Comparison of ENCODE assay signal across 8 cellular contexts in genomic region chr12:64450711-64451486, GRCh38. TPM values are rescaled to one million over a fixed set of nuclear protein-coding genes. Genes with fewer than 3 reads are reported as not detected.
DNase-seq lines count a peak whose midpoint lies in the region; TF ChIP-seq lines count a peak whose summit lies in the region.

No MANE protein-coding gene starts in this region.

- H3K4me3 ChIP-seq in HUES64 (ENCODE audit: low read length) (peak overlapping the region; percentile 96), SJSA1 (peak overlapping the region; percentile 97), epithelial cell of esophagus (ENCODE audit: low read length) (peak overlapping the region; percentile 88)

- H3K4me1 ChIP-seq in HUES64 (ENCODE audit: insufficient read depth, low read length) (peaks cover 21% of the 10 kb centered on the region), SJSA1 (replicated peaks) (peaks cover 12% of the 10 kb centered on the region)

- peaks cover 34% of the 10 kb centered on the region for H3K36me3 Mint-ChIP-seq in nephron progenitor cell (ENCODE audit: low read depth)

- in situ Hi-C loops in GM13977 (cut with MboI; ENCODE audit: low pct_unique_long_range_greater_than_20kb, low sequenced_read_pairs, unreplicated experiment) = no loop called here

- H3K27me3 ChIP-seq in HUES64 (ENCODE audit: insufficient read depth, low read length) (no peaks in the 10 kb centered on the region), SJSA1 (replicated peaks) (no peaks in the 10 kb centered on the region)

- H3K9me3 ChIP-seq in HUES64 (ENCODE audit: insufficient read depth, low read depth, low read length) (no peaks in the 10 kb centered on the region), SJSA1 (replicated peaks) (no peaks in the 10 kb centered on the region; the same call in 1 of the 2 replicates)

- H3K27ac ChIP-seq in HUES64 (ENCODE audit: low read depth, low read length) (peak overlapping the region; percentile 85), SJSA1 (no peak overlapping the region; the same call in 1 of the 2 replicates)

- H3K4me3 Mint-ChIP-seq in nephron progenitor cell = peak overlapping the region; percentile 96

- peak overlapping the region; percentile 98 for H3K27ac Mint-ChIP-seq in nephron progenitor cell

- H3K9ac ChIP-seq in HUES64 (ENCODE audit: low read depth, low read length) = peak overlapping the region; percentile 87

- H3K4me1 Mint-ChIP-seq in nephron progenitor cell = peaks cover 35% of the 10 kb centered on the region

- peaks cover 3% of the 10 kb centered on the region for H3K27me3 Mint-ChIP-seq in nephron progenitor cell (ENCODE audit: low read depth, poor library complexity)

- peak; percentile 52 for DNase-seq in DMS53 treated with DMSO at 0.1 percent for 48 hours (lab: John Stamatoyannopoulos, UW; ENCODE audit: unreplicated experiment)
- DNase-seq in SJSA1 (ENCODE audit: low read depth in 1 of 2, low spot score in 2 of 2) = peak in 1 of 2 experiments; percentile 19
- peak; percentile 13 for DNase-seq in epithelial cell of esophagus (ENCODE audit: low read depth)
- DNase-seq in nephron progenitor cell = no peak
- DNase-seq in effector CD4-positive, alpha-beta T cell = no peak
- DNase-seq in GM13977 (ENCODE audit: low spot score) = no peak
- no peak for DNase-seq in cerebellar nuclear complex (lab: John Stamatoyannopoulos, UW)

- peaks cover 41% of the 10 kb centered on the region for H3K36me3 ChIP-seq in HUES64 (ENCODE audit: insufficient read depth, low read length)
- peaks cover 43% of the 10 kb centered on the region for H3K36me3 ChIP-seq in SJSA1

- H3K9me3 Mint-ChIP-seq in nephron progenitor cell = no peaks in the 10 kb centered on the region

- WGBS in HUES64 = 17% methylated on average over 8 of the region's 8 CpGs

- TF ChIP-seq CTCF in epithelial cell of esophagus (IDR thresholded peaks at IDR 0.05; ENCODE audit: insufficient read depth, low read depth, low read length, missing control alignments) = no peak
- TF ChIP-seq CTCF in nephron progenitor cell (IDR thresholded peaks at IDR 0.05) = no peak
- no peak for TF ChIP-seq CTCF in GM13977 (IDR thresholded peaks at IDR 0.05; ENCODE audit: extremely low read depth, insufficient read depth, missing control alignments)

RNA-seq across cellular contexts. Expression of gene TBK1, which starts 1.0 kb away (rescaled TPM):
- polyA plus RNA-seq in HUES64 (2013, experiment 1 of 2) = 17.5 TPM
- 16.3 TPM for polyA plus RNA-seq in HUES64 (2013, experiment 2 of 2)
- 31.4 and 35.4 TPM in 2 replicates for total RNA-seq in SJSA1 (2014; rRNA removed; shearing (Covaris generic))

RNA-seq across cellular contexts. Expression of gene XPOT, which starts 46.7 kb away (rescaled TPM):
- polyA plus RNA-seq in HUES64 (2013, experiment 1 of 2) = 70.9 TPM
- polyA plus RNA-seq in HUES64 (2013, experiment 2 of 2) = 64.0 TPM
- total RNA-seq in SJSA1 (2014; rRNA removed; shearing (Covaris generic)) = 43.3 and 65.9 TPM in 2 replicates

Comparison
In these comparisons a context has a peak if more than half of its experiments do, and no peak if none do; other contexts are left out.
1. DNase-seq: peak in DMS53 treated with DMSO at 0.1 percent for 48 hours (single experiment) and epithelial cell of esophagus (single experiment); none in nephron progenitor cell (single experiment), effector CD4-positive, alpha-beta T cell (single experiment), GM13977 (single experiment) and cerebellar nuclear complex (0 of 2).
2. Peak in every context shown above with its lines, with median percentiles within 50 percentile points of each other: H3K4me3 ChIP-seq.